8 cellular contexts compared by ENCODE assay signal in the genomic region with DNA sequence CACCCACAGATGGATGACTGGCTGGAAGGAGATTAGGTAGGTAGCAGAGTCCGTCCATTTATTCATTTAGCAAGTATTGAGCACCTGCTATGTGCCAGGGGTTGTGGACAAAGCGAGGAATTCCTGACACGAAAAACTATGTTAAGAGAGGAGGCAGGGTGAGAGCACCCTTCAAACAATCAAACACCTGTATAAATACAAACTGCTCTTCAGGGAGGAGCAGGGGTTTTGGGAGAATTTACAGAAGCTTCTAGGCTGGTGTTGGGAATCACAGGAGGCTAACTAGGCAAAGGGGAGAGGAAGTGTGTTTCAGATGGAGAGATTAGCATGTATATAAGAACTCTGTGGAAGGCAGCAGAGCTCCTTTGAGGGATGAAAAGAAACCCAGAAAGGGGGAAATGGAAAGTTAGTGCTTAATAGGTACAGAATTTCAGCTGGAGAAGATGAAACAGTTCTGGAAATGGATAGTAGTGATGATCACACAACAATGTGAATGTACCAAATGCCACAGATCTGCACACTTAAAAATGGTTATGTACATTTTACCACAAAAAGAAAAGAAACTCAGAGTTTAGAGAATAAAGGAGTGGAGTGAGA. TPM values are rescaled to one million over a fixed set of nuclear protein-coding genes. Genes with fewer than 3 reads are reported as not detected.
DNase-seq lines count a peak whose midpoint lies in the region; ATAC-seq and TF ChIP-seq lines count a peak whose summit lies in the region.

No MANE protein-coding gene starts in this region.

- ATAC-seq in Right ventricle myocardium inferior: no peak
- no peak for ATAC-seq in GM19397 (IDR thresholded peaks at IDR 0.05; ENCODE audit: unreplicated experiment)

- no peak overlapping the region for H3K23ac ChIP-seq in mesendoderm (ENCODE audit: low read length)

- no peak overlapping the region for H3K18ac ChIP-seq in mesendoderm (ENCODE audit: low read length)

- H3K27ac ChIP-seq in right atrium auricular region (peak overlapping the region; percentile 92 to 93), brain microvascular endothelial cell (peak overlapping the region; percentile 66), mesendoderm (ENCODE audit: low read depth, low read length) (peak overlapping the region; percentile 42)

- H3K4ac ChIP-seq in mesendoderm (ENCODE audit: low read depth, low read length): no peak overlapping the region

- H3K9ac ChIP-seq in mesendoderm (ENCODE audit: low read length): peak overlapping the region; percentile 80

- H3K79me2 ChIP-seq in mesendoderm (ENCODE audit: control insufficient read depth, insufficient read depth, low read length): peaks cover 4% of the 10 kb centered on the region

- in situ Hi-C loops in brain microvascular endothelial cell (cut with HindIII; ENCODE audit: low pct_ligation_motif_present, low sequenced_read_pairs): no loop called here

- no peak overlapping the region for H4K8ac ChIP-seq in mesendoderm (ENCODE audit: low read depth, low read length)

- H2BK5ac ChIP-seq in mesendoderm (ENCODE audit: low read length): no peak overlapping the region

- TF ChIP-seq CTCF in right atrium auricular region (IDR thresholded peaks at IDR 0.05): no peak
- no peak for TF ChIP-seq CTCF in brain microvascular endothelial cell (IDR thresholded peaks at IDR 0.05; ENCODE audit: low read depth, low read length, missing control alignments)

- H4K5ac ChIP-seq in mesendoderm (ENCODE audit: low read length): no peak overlapping the region

- no peaks in the 10 kb centered on the region for H3K27me3 ChIP-seq in right atrium auricular region
- no peaks in the 10 kb centered on the region for H3K27me3 ChIP-seq in brain microvascular endothelial cell (replicated peaks)
- H3K27me3 ChIP-seq in mesendoderm (ENCODE audit: insufficient read depth, low read length, poor library complexity): no peaks in the 10 kb centered on the region

- no peak overlapping the region for H2AK5ac ChIP-seq in mesendoderm (ENCODE audit: low read length)

- peaks cover 0 to 20% of the 10 kb centered on the region in 2 donors for H3K4me1 ChIP-seq in right atrium auricular region
- no peaks in the 10 kb centered on the region for H3K4me1 ChIP-seq in mesendoderm (ENCODE audit: control insufficient read depth, low read depth, low read length)

- DNase-seq in right atrium auricular region (ENCODE audit: low spot score) (no peak), Right ventricle myocardium inferior (ENCODE audit: missing footprints) (no peak), brain microvascular endothelial cell (no peak), mesendoderm (no peak), HT-29 (ENCODE audit: low spot score) (no peak), NCI-H2196 (lab: John Stamatoyannopoulos, UW; ENCODE audit: unreplicated experiment) (no peak)
- no peak for DNase-seq in stimulated activated CD4-positive, alpha-beta T cell treated with anti-CD3 and anti-CD28 coated beads, Interleukin-15, amount 100 ng/mL, for 24 hours

- no CpG with 5 or more reads among the region's 3 CpGs for WGBS in mesendoderm (ENCODE audit: extremely low coverage, insufficient coverage, low lambda C conversion rate)

- H3K79me1 ChIP-seq in mesendoderm (ENCODE audit: low read length): peaks cover 4% of the 10 kb centered on the region

- peaks cover 4% of the 10 kb centered on the region for H3K36me3 ChIP-seq in right atrium auricular region
- H3K36me3 ChIP-seq in brain microvascular endothelial cell (replicated peaks): peaks cover 3% of the 10 kb centered on the region
- H3K36me3 ChIP-seq in mesendoderm (ENCODE audit: control insufficient read depth, insufficient read depth, low read length): no peaks in the 10 kb centered on the region

- no peaks in the 10 kb centered on the region for H3K9me3 ChIP-seq in right atrium auricular region

- peak overlapping the region; percentile 77 for H3K4me2 ChIP-seq in mesendoderm (ENCODE audit: low read length)

- peak overlapping the region; percentile 81 for H3K56ac ChIP-seq in mesendoderm (ENCODE audit: low read length)

- intact Hi-C loops in Right ventricle myocardium inferior (cut with DNase I): loop anchor here (2.0 to 10.0 kb wide), 2 partner anchors 166 to 302 kb away; no protein-coding TSS in a partner anchor

- no peak overlapping the region for H2BK15ac ChIP-seq in mesendoderm (replicated peaks; ENCODE audit: low read depth)

- H2BK120ac ChIP-seq in mesendoderm (ENCODE audit: low read depth, low read length): no peak overlapping the region

- H3K4me3 ChIP-seq in right atrium auricular region: peak overlapping the region; percentile 95 to 97
- peak overlapping the region; percentile 84 for H3K4me3 ChIP-seq in brain microvascular endothelial cell (ENCODE audit: low read depth, low read length)
- peak overlapping the region; percentile 63 for H3K4me3 ChIP-seq in mesendoderm (ENCODE audit: low read length)

RNA-seq across cellular contexts. Expression of gene SEC22C, which starts 0.8 kb away (rescaled TPM):
- 10 to 100 TPM; 32.3 to 36.2 TPM for total RNA-seq in right atrium auricular region
- total RNA-seq in Right ventricle myocardium inferior: 23.9 TPM
- polyA plus RNA-seq in mesendoderm (2013, experiment 1 of 2): 23.5 TPM
- polyA plus RNA-seq in mesendoderm (2013, experiment 2 of 2): 24.1 TPM
- 12.3 and 12.6 TPM in 2 replicates for total RNA-seq in HT-29 (2014; rRNA removed; shearing (Covaris generic))

RNA-seq across cellular contexts. Expression of gene SS18L2, which starts 8.1 kb away (rescaled TPM):
- total RNA-seq in right atrium auricular region (10 to 100 TPM in 1 of 2 donors, 1 to 10 TPM in 1; 8.4 to 13.9 TPM), Right ventricle myocardium inferior (9.7 TPM)
- polyA plus RNA-seq in mesendoderm (2013, experiment 1 of 2): 98.5 TPM
- polyA plus RNA-seq in mesendoderm (2013, experiment 2 of 2): 94.4 TPM
- total RNA-seq in HT-29 (2014; rRNA removed; shearing (Covaris generic)): 17.7 and 18.4 TPM in 2 replicates

RNA-seq across cellular contexts. Expression of gene NKTR, which starts 17.9 kb away (rescaled TPM):
- 10 to 100 TPM; 14.1 to 20.4 TPM for total RNA-seq in right atrium auricular region
- total RNA-seq in Right ventricle myocardium inferior: 21.2 TPM
- 30.9 TPM for polyA plus RNA-seq in mesendoderm (2013, experiment 1 of 2)
- 31.8 TPM for polyA plus RNA-seq in mesendoderm (2013, experiment 2 of 2)
- total RNA-seq in HT-29 (2014; rRNA removed; shearing (Covaris generic)): 20.0 and 21.8 TPM in 2 replicates

Comparison
In these comparisons a context has a peak if more than half of its experiments do, and no peak if none do; other contexts are left out.
1. H3K27ac ChIP-seq: peak in every context shown above with its lines; median percentile 92 in right atrium auricular region; 66 in brain microvascular endothelial cell; 42 in mesendoderm.